ENCODE assay signal across 23 cellular contexts in the genomic region with DNA sequence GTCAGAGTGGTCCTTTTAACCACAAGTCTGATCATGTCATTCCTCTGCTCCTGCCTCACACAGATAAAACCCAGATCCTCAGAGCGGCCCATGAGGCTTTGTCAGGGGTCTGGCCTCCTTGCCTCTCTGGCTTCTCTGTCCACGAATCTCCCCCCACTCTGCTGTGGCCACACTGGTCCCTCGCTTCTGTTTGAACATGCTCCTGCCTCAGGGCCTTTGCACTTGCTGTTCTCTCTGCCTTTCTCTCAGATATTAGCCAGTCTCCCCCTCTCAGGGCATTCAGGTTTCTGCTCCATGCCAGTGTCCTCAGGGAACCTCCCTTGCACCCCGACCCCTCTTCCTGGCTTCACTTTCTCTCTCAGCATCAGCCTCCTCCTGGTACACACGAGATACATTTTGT.
"Had no signal": no experiment of that assay in that cellular context is flagged by ENCODE, and none has a peak within 500 bp of the region (broad histone marks: within the 10 kb centered on the region; RNA-seq: fewer than 3 reads in every experiment).

No MANE protein-coding gene starts in this region.

- H3K4me3 ChIP-seq: coronary artery, hepatocyte, left ventricle myocardium inferior, lower lobe of right lung, right atrium auricular region, sigmoid colon, skin epidermis, stomach, thoracic aorta, transverse colon had no signal

- ATAC-seq: left cardiac atrium; lower lobe of right lung; natural killer cell treated with Interleukin-12 subunit alpha and Interleukin-12 subunit beta and Interleukin-15 and Interleukin-18, amount 100 ng/mL, for 72 hours had no signal

- H3K36me3 ChIP-seq: left ventricle myocardium inferior, lower lobe of right lung, right atrium auricular region, sigmoid colon, stomach, thoracic aorta, transverse colon had no signal

- DNase-seq: effector CD4-positive, alpha-beta T cell; foreskin melanocyte; head of caudate nucleus; kidney; left cardiac atrium; left ventricle myocardium inferior; lower lobe of right lung; midbrain; posterior cingulate gyrus; sigmoid colon; stimulated activated CD4-positive, alpha-beta T cell treated with anti-CD3 and anti-CD28 coated beads, Interleukin-2, amount 100 ng/mL, for 24 hours; stimulated activated CD4-positive, alpha-beta T cell treated with anti-CD3 and anti-CD28 coated beads, Interleukin-4, amount 100 ng/mL, for 4 hours; stimulated activated naive CD4-positive, alpha-beta T cell; stomach; substantia nigra; transverse colon had no signal

- H3K4me1 ChIP-seq: left ventricle myocardium inferior, lower lobe of right lung, right atrium auricular region, sigmoid colon, stomach, transverse colon had no signal

- H3K27ac Mint-ChIP-seq: memory B cell; natural killer cell treated with Interleukin-12 subunit alpha and Interleukin-12 subunit beta and Interleukin-15 and Interleukin-18, amount 100 ng/mL, for 72 hours had no signal

- H3K4me3 Mint-ChIP-seq: memory B cell; natural killer cell treated with Interleukin-12 subunit alpha and Interleukin-12 subunit beta and Interleukin-15 and Interleukin-18, amount 100 ng/mL, for 72 hours had no signal

- H3K9me3 ChIP-seq: left ventricle myocardium inferior, lower lobe of right lung, right atrium auricular region, sigmoid colon, stomach, thoracic aorta, transverse colon had no signal

- H3K36me3 Mint-ChIP-seq: natural killer cell treated with Interleukin-12 subunit alpha and Interleukin-12 subunit beta and Interleukin-15 and Interleukin-18, amount 100 ng/mL, for 72 hours had no signal

- H3K9me3 Mint-ChIP-seq: natural killer cell treated with Interleukin-12 subunit alpha and Interleukin-12 subunit beta and Interleukin-15 and Interleukin-18, amount 100 ng/mL, for 72 hours had no signal

- H3K27ac ChIP-seq: coronary artery, hepatocyte, left ventricle myocardium inferior, lower lobe of right lung, right atrium auricular region, sigmoid colon, skin epidermis, stomach, thoracic aorta, transverse colon had no signal

- H3K4me1 Mint-ChIP-seq: memory B cell had no signal
